In the genomic region with DNA sequence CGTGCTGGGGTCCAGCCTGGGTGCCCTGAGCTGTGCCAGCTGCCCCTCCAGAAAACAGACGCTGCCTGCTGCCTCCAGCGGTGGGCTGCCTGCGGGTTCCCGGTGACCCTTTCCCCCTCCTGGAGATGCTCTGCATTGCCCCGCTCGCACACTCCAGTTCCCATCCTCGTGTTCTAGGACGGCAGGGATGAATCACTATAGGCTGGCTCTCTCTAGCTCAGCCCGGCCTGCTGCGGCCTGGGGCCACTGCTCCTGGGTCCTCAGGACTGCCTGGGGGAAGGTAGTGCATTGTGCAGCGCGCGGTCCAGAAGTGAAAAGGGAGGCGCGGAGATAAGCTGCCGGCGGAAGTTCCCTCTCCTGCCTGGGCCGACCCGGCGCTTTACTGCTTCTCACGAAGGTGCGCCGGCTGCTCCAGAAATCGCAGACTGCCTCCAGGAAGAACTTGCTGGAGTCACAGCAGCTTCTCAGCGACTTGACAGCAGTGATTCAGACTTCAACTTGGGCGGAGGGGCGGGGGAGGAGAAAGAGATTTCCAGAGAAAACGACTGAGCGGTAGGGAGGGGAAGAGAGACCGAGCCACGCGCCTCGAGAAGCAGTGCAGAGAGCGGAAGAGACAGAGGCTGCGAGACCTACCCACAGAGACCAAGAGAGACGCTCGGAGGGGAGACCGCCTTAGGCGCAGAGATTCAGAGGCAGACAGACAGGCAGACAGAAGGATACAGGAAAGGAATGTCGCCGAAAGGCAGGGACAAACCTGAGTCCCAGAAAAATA, we compare ENCODE assay signal across 8 cellular contexts. TPM values are rescaled to one million over a fixed set of nuclear protein-coding genes. Genes with fewer than 3 reads are reported as not detected.
DNase-seq lines count a peak whose midpoint lies in the region; ATAC-seq and TF ChIP-seq lines count a peak whose summit lies in the region.

No MANE protein-coding gene starts in this region.

- H3K4me1 Mint-ChIP-seq in activated CD8-positive, alpha-beta T cell treated with anti-CD3 and anti-CD28 coated beads for 36 hours (ENCODE audit: low read depth): peaks cover 30% of the 10 kb centered on the region

- intact Hi-C loops in activated CD8-positive, alpha-beta T cell treated with anti-CD3 and anti-CD28 coated beads for 36 hours (cut with micrococcal nuclease): no loop called here
- intact Hi-C loops in cardiac septum (cut with DNase I): loop anchor here (10.0 kb wide), 1 partner anchor 368 kb away; no protein-coding TSS in a partner anchor
- intact Hi-C loops in prostate gland (cut with DNase I): no loop called here

- CTCF ChIA-PET in activated CD8-positive, alpha-beta T cell treated with anti-CD3 and anti-CD28 coated beads for 36 hours (lab: Charles Lee): interaction anchor here (1.8 kb wide), 1 partner anchor 11 kb away, joined by 9 read pairs; no protein-coding TSS in a partner anchor

- H3K9me3 ChIP-seq in prostate gland: no peaks in the 10 kb centered on the region

- WGBS in prostate gland: 9% methylated on average over 39 of the region's 42 CpGs

- H3K27ac ChIP-seq in prostate gland: peak overlapping the region in 1 of 2 donors; percentile 3

- no peaks in the 10 kb centered on the region for H3K36me3 Mint-ChIP-seq in activated CD8-positive, alpha-beta T cell treated with anti-CD3 and anti-CD28 coated beads for 36 hours (ENCODE audit: low read depth)

- no peak for TF ChIP-seq POLR2A in prostate gland (IDR thresholded peaks at IDR 0.05)

- TF ChIP-seq CTCF in GM12864 (IDR thresholded peaks at IDR 0.05; ENCODE audit: low read depth, low read length, missing control alignments): no peak
- TF ChIP-seq CTCF in activated CD8-positive, alpha-beta T cell treated with anti-CD3 and anti-CD28 coated beads for 36 hours (IDR thresholded peaks at IDR 0.05): peak; percentile 19
- peak in 1 of 4 experiments; percentile 4 for TF ChIP-seq CTCF in prostate gland (IDR thresholded peaks at IDR 0.05)

- no peaks in the 10 kb centered on the region for H3K36me3 ChIP-seq in prostate gland

- H3K4me1 ChIP-seq in prostate gland (replicated peaks): peaks cover 5% of the 10 kb centered on the region

- no peak for DNase-seq in GM12864 (ENCODE audit: low read depth)
- DNase-seq in activated CD8-positive, alpha-beta T cell treated with anti-CD3 and anti-CD28 coated beads for 36 hours: peak; percentile 47
- DNase-seq in cardiac septum (ENCODE audit: low spot score): peak; percentile 38
- DNase-seq in prostate gland (ENCODE audit: low spot score): no peak
- DNase-seq in superior temporal gyrus (ENCODE audit: extremely low spot score): no peak
- DNase-seq in SW 1271 (lab: John Stamatoyannopoulos, UW): no peak

- peaks cover 24% of the 10 kb centered on the region for H3K27me3 ChIP-seq in prostate gland (replicated peaks; ENCODE audit: insufficient read depth)

- ATAC-seq in HG02759 (IDR thresholded peaks at IDR 0.05; ENCODE audit: unreplicated experiment) (peak; percentile 64), HG03039 (IDR thresholded peaks at IDR 0.05; ENCODE audit: unreplicated experiment) (no peak)
- ATAC-seq in activated CD8-positive, alpha-beta T cell treated with anti-CD3 and anti-CD28 coated beads for 36 hours: peak; percentile 59

- no peak overlapping the region for H3K27ac Mint-ChIP-seq in activated CD8-positive, alpha-beta T cell treated with anti-CD3 and anti-CD28 coated beads for 36 hours

- H3K27me3 Mint-ChIP-seq in activated CD8-positive, alpha-beta T cell treated with anti-CD3 and anti-CD28 coated beads for 36 hours: peaks cover 68% of the 10 kb centered on the region

- peak overlapping the region; percentile 48 for H3K4me3 Mint-ChIP-seq in activated CD8-positive, alpha-beta T cell treated with anti-CD3 and anti-CD28 coated beads for 36 hours

- POLR2A ChIA-PET in activated CD8-positive, alpha-beta T cell treated with anti-CD3 and anti-CD28 coated beads for 36 hours (lab: Charles Lee): interaction anchor here (0.6 kb wide), 1 partner anchor 74 kb away, joined by 3 read pairs; no protein-coding TSS in a partner anchor

- H3K4me3 ChIP-seq in GM12864 (ENCODE audit: low read depth, low read length) (peak overlapping the region; percentile 49), prostate gland (peak overlapping the region; percentile 14 to 22)

- H3K9me3 Mint-ChIP-seq in activated CD8-positive, alpha-beta T cell treated with anti-CD3 and anti-CD28 coated beads for 36 hours: peaks cover 3% of the 10 kb centered on the region

RNA-seq across cellular contexts. Expression of a gene that starts 6.7 kb away (rescaled TPM):
- under 1 TPM; 0.16 to 0.61 TPM for total RNA-seq in activated CD8-positive, alpha-beta T cell treated with anti-CD3 and anti-CD28 coated beads for 36 hours
- 5.0 TPM for total RNA-seq in cardiac septum
- 1 to 10 TPM; 2.2 to 4.2 TPM for total RNA-seq in prostate gland

Comparison
In these comparisons a context has a peak if more than half of its experiments do, and no peak if none do; other contexts are left out.
1. DNase-seq: peak in activated CD8-positive, alpha-beta T cell treated with anti-CD3 and anti-CD28 coated beads for 36 hours (single experiment) and cardiac septum (single experiment); none in GM12864 (single experiment), prostate gland (single experiment), superior temporal gyrus (single experiment) and SW 1271 (0 of 2).